ENCODE assay signal across 9 cellular contexts in the genomic region with DNA sequence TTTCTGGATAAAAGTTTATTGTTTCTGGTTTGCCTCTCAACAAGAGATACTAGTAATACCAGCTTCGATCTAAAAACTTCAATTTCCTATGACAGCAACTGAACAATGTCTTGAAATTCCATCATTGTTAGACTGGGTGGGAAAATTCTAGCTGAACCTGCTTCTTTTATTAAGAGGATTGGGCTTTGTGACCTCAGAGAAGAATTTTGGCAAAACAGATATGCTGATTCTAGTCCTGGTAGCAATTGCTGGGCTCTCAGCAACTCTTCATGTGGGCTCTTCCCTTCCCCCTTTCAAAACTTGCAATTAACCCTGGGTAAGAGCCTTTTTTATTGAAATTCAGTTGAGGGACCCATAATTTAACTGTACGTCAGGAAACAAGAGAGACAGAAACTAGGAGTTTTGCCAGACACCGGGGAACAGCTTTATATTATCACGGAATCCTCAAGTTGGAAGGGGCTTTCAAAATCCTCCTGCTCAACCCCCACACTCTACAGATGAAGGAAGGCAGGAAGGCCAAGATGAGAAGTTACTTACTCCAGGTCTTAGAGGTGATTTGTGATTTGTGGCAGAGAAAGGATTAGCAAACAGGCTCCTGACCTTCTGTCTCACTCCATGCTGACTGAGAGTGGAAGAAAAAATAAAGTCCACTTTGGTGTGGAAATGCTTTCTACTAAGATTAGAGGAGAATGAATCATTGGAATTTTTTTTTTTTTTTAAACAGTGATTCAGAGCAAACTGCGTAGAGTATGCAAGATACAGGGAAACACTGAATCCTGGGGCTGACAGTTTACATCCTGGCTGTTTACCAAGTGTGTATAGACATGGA.
DNase-seq lines count a peak whose midpoint lies in the region; ATAC-seq and TF ChIP-seq lines count a peak whose summit lies in the region.
"Had no signal": no experiment of that assay in that cellular context is flagged by ENCODE, and none has a peak within 500 bp of the region (broad histone marks: within the 10 kb centered on the region; RNA-seq: fewer than 3 reads in every experiment).

No MANE protein-coding gene starts in this region.

- peaks cover 1% of the 10 kb centered on the region for H3K4me1 ChIP-seq in right cardiac atrium (ENCODE audit: control insufficient read depth, insufficient read depth, low read length)

- no peak overlapping the region for H3K4me3 ChIP-seq in right cardiac atrium (ENCODE audit: low read length)

- ATAC-seq in T-helper 17 cell = no peak
- peak; percentile 65 to 92 for ATAC-seq in right cardiac atrium
- peak; percentile 70 for ATAC-seq in stimulated activated effector memory CD8-positive, alpha-beta T cell treated with anti-CD3 and anti-CD28 coated beads, Interleukin-12 subunit alpha, Interleukin-12 subunit beta, amount 100 ng/mL, for 72 hours
- ATAC-seq in GM18505 (IDR thresholded peaks at IDR 0.05; ENCODE audit: unreplicated experiment) = no peak
- ATAC-seq in HG03571 (IDR thresholded peaks at IDR 0.05; ENCODE audit: unreplicated experiment) = no peak

- H3K27ac Mint-ChIP-seq in T-helper 17 cell = peak overlapping the region; percentile 97
- peak overlapping the region; percentile 79 for H3K27ac Mint-ChIP-seq in stimulated activated effector memory CD8-positive, alpha-beta T cell treated with anti-CD3 and anti-CD28 coated beads, Interleukin-12 subunit alpha, Interleukin-12 subunit beta, amount 100 ng/mL, for 72 hours

- no peak for TF ChIP-seq POLR2A in GM18505 (IDR thresholded peaks at IDR 0.05; ENCODE audit: borderline replicate concordance, extremely low read depth, insufficient read depth, insufficient read length)

- 40% methylated on average over 5 of the region's 5 CpGs for WGBS in right cardiac atrium

- peaks cover 38% of the 10 kb centered on the region for H3K4me1 Mint-ChIP-seq in T-helper 17 cell
- peaks cover 54% of the 10 kb centered on the region for H3K4me1 Mint-ChIP-seq in stimulated activated effector memory CD8-positive, alpha-beta T cell treated with anti-CD3 and anti-CD28 coated beads, Interleukin-12 subunit alpha, Interleukin-12 subunit beta, amount 100 ng/mL, for 72 hours

- no peaks in the 10 kb centered on the region for H3K27me3 Mint-ChIP-seq in T-helper 17 cell

- H3K9me3 Mint-ChIP-seq in stimulated activated effector memory CD8-positive, alpha-beta T cell treated with anti-CD3 and anti-CD28 coated beads, Interleukin-12 subunit alpha, Interleukin-12 subunit beta, amount 100 ng/mL, for 72 hours = no peaks in the 10 kb centered on the region

- no peaks in the 10 kb centered on the region for H3K27me3 ChIP-seq in right cardiac atrium (ENCODE audit: control insufficient read depth, insufficient read depth)

- H3K36me3 Mint-ChIP-seq in T-helper 17 cell (ENCODE audit: low read depth) = peaks cover 3% of the 10 kb centered on the region
- no peaks in the 10 kb centered on the region for H3K36me3 Mint-ChIP-seq in stimulated activated effector memory CD8-positive, alpha-beta T cell treated with anti-CD3 and anti-CD28 coated beads, Interleukin-12 subunit alpha, Interleukin-12 subunit beta, amount 100 ng/mL, for 72 hours

- H3K27ac ChIP-seq in right cardiac atrium (ENCODE audit: low read length) = no peak overlapping the region
- H3K27ac ChIP-seq: VCaP had no signal

- no peak overlapping the region for H3K4me3 Mint-ChIP-seq in T-helper 17 cell
- peak overlapping the region; percentile 13 for H3K4me3 Mint-ChIP-seq in stimulated activated effector memory CD8-positive, alpha-beta T cell treated with anti-CD3 and anti-CD28 coated beads, Interleukin-12 subunit alpha, Interleukin-12 subunit beta, amount 100 ng/mL, for 72 hours

- intact Hi-C loops in right cardiac atrium (cut with DNase I) = no loop called here

- DNase-seq in DMS 273 (lab: John Stamatoyannopoulos, UW; ENCODE audit: unreplicated experiment) (peak; percentile 22), DMS 273 treated with DMSO at 0.1 percent for 48 hours (lab: John Stamatoyannopoulos, UW) (no peak), T-helper 17 cell (no peak), right cardiac atrium (no peak), GM20000 (ENCODE audit: low spot score) (no peak)
- DNase-seq in stimulated activated effector memory CD8-positive, alpha-beta T cell treated with anti-CD3 and anti-CD28 coated beads, Interleukin-12 subunit alpha, Interleukin-12 subunit beta, amount 100 ng/mL, for 72 hours (ENCODE audit: low spot score in 2 of 2) = no peak

- H3K9me3 ChIP-seq in T-helper 17 cell (ENCODE audit: control insufficient read depth, low read length, poor library complexity, severe bottlenecking) (no peaks in the 10 kb centered on the region), right cardiac atrium (ENCODE audit: control insufficient read depth, low read length) (no peaks in the 10 kb centered on the region)

- TF ChIP-seq CTCF in GM20000 (IDR thresholded peaks at IDR 0.05; ENCODE audit: extremely low read depth, missing control alignments) = no peak

Comparison
In these comparisons a context has a peak if more than half of its experiments do, and no peak if none do; other contexts are left out.
1. ATAC-seq: peak in right cardiac atrium (2 of 2) and stimulated activated effector memory CD8-positive, alpha-beta T cell treated with anti-CD3 and anti-CD28 coated beads, Interleukin-12 subunit alpha, Interleukin-12 subunit beta, amount 100 ng/mL, for 72 hours (single experiment); none in T-helper 17 cell (single experiment), GM18505 (single experiment) and HG03571 (single experiment).